Comparison of ENCODE assay signal across 9 cellular contexts in genomic region chr20:47855799-47856198, GRCh38.
"Had no signal": no experiment of that assay in that cellular context is flagged by ENCODE, and none has a peak within 500 bp of the region (broad histone marks: within the 10 kb centered on the region; RNA-seq: fewer than 3 reads in every experiment).

No MANE protein-coding gene starts in this region.

- DNase-seq: GM23248, GOT3, H7, HFFc6 had no signal

- H3K9me3 ChIP-seq: HAP-1 had no signal

- H3K4me3 ChIP-seq: GM23248, HAP-1 had no signal

- H3K27ac Mint-ChIP-seq: HFFc6 had no signal

- ATAC-seq: HCT116, HepG2 had no signal

- H3K9me3 Mint-ChIP-seq: IgD-negative memory B cell had no signal

- H3K4me3 Mint-ChIP-seq: HFFc6, IgD-negative memory B cell had no signal

- H3K27ac ChIP-seq: GM23248, HL-60 had no signal

- H3K36me3 ChIP-seq: HAP-1 had no signal
